Comparison of ENCODE assay signal across 30 cellular contexts in the genomic region with DNA sequence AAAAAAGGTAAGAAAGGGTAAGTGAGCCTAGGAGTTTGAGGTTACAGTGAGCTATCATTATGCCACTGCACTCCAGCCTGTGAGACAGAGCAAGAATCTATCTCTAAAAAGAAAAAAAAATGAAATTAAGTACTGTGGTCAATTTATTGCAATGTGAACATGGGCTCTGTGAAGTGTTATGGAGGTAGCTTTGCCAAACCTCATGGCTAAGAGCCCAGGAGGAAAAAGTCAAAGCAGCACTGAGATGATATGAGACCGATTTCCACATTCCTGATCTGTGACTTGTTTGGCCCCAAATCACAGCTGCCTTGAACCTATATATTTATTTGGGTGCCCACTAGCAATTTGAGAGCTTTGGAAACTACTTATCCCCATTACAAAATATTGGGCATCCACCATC. TPM values are rescaled to one million over a fixed set of nuclear protein-coding genes. Genes with fewer than 3 reads are reported as not detected.
DNase-seq lines count a peak whose midpoint lies in the region; ATAC-seq and TF ChIP-seq lines count a peak whose summit lies in the region.
"Had no signal": no experiment of that assay in that cellular context is flagged by ENCODE, and none has a peak within 500 bp of the region (broad histone marks: within the 10 kb centered on the region; RNA-seq: fewer than 3 reads in every experiment).

No MANE protein-coding gene starts in this region.

- intact Hi-C loops in PC-3 (cut with micrococcal nuclease) = loop anchor here (1.0 to 2.0 kb wide), 2 partner anchors 23 to 29 kb away; partner anchors contain the start of gene TMEM135
- intact Hi-C loops in CD4-positive, alpha-beta memory T cell (cut with micrococcal nuclease) = no loop called here

- H3K27me3 ChIP-seq in PC-3 (ENCODE audit: low read length) (no peaks in the 10 kb centered on the region), subcutaneous abdominal adipose tissue (ENCODE audit: control insufficient read depth in 5 of 5, insufficient read depth in 4 of 5, low read length in 5 of 5) (no peaks in the 10 kb centered on the region), smooth muscle cell (ENCODE audit: low read depth) (no peaks in the 10 kb centered on the region)
- H3K27me3 ChIP-seq in CD4-positive, alpha-beta memory T cell (ENCODE audit: insufficient read depth, low read length) = no peaks in the 10 kb centered on the region
- H3K27me3 ChIP-seq: BLaER1 treated with 17β-estradiol and CSF1 and Interleukin-3, amounts not matched to agents 10 nM and 100 nM; esophagus squamous epithelium; heart right ventricle had no signal

- no peaks in the 10 kb centered on the region for H3K36me3 Mint-ChIP-seq in CD4-positive, alpha-beta memory T cell
- no peaks in the 10 kb centered on the region for H3K36me3 Mint-ChIP-seq in mesothelial cell of epicardium
- H3K36me3 Mint-ChIP-seq: naive thymus-derived CD4-positive, alpha-beta T cell; stimulated activated memory B cell treated with anti-CD40 and anti-IgM and Interleukin-4, amounts not matched to agents 10 μg/mL and 1 μg/mL and 100 μg/mL, for 72 hours had no signal

- H3K36me3 ChIP-seq in PC-3 (ENCODE audit: low read depth, low read length) (no peaks in the 10 kb centered on the region), subcutaneous abdominal adipose tissue (ENCODE audit: control insufficient read depth in 5 of 5, insufficient read depth in 5 of 5, low read length in 5 of 5) (no peaks in the 10 kb centered on the region), smooth muscle cell (ENCODE audit: low read depth) (no peaks in the 10 kb centered on the region)
- no peaks in the 10 kb centered on the region for H3K36me3 ChIP-seq in CD4-positive, alpha-beta memory T cell (ENCODE audit: insufficient read depth, low read length)
- H3K36me3 ChIP-seq: BLaER1 treated with 17β-estradiol and CSF1 and Interleukin-3, amounts not matched to agents 10 nM and 100 nM; esophagus squamous epithelium; heart right ventricle; thoracic aorta had no signal

- H3K79me2 ChIP-seq in PC-3 (ENCODE audit: low read length) = no peaks in the 10 kb centered on the region
- no peaks in the 10 kb centered on the region for H3K79me2 ChIP-seq in smooth muscle cell (ENCODE audit: low read depth)

- no peak for ATAC-seq in PC-3
- ATAC-seq: left colon; naive thymus-derived CD4-positive, alpha-beta T cell; stimulated activated memory B cell treated with anti-CD40 and anti-IgM and Interleukin-4, amounts not matched to agents 10 μg/mL and 1 μg/mL and 100 μg/mL, for 72 hours had no signal

- H3K27ac Mint-ChIP-seq in CD4-positive, alpha-beta memory T cell = no peak overlapping the region
- no peak overlapping the region for H3K27ac Mint-ChIP-seq in mesothelial cell of epicardium
- H3K27ac Mint-ChIP-seq: activated CD4-positive, alpha-beta T cell treated with anti-CD3 and anti-CD28 coated beads, Interleukin-2, amount 10 ng/mL, durations not matched to agents 7 days and 5 days; naive thymus-derived CD4-positive, alpha-beta T cell; stimulated activated memory B cell treated with anti-CD40 and anti-IgM and Interleukin-4, amounts not matched to agents 10 μg/mL and 1 μg/mL and 100 μg/mL, for 72 hours; T-helper 2 cell treated with Interferon-gamma antibody and Interleukin-4, amounts not matched to agents 5 μg/mL and 100 μg/mL, for 36 hours had no signal

- no peaks in the 10 kb centered on the region for H3K27me3 Mint-ChIP-seq in CD4-positive, alpha-beta memory T cell
- H3K27me3 Mint-ChIP-seq in mesothelial cell of epicardium (ENCODE audit: low read depth) = no peaks in the 10 kb centered on the region

- POLR2A ChIA-PET in PC-3 (lab: Charles Lee; ENCODE audit: unreplicated experiment) = interaction anchor here (0.5 kb wide), 1 partner anchor 301 kb away, joined by 3 read pairs; no protein-coding TSS in a partner anchor
- POLR2A ChIA-PET in CD4-positive, alpha-beta memory T cell (lab: Charles Lee; ENCODE audit: partially characterized antibody) = no interaction called here

- peak; percentile 22 for DNase-seq in EL
- peak; percentile 31 for DNase-seq in PC-3
- DNase-seq in fibroblast of gingiva (ENCODE audit: low read depth) = peak; percentile 69
- DNase-seq in CD4-positive, alpha-beta memory T cell = no peak
- DNase-seq in smooth muscle cell (lab: John Stamatoyannopoulos, UW; ENCODE audit: unreplicated experiment) = no peak
- no peak for DNase-seq in mesothelial cell of epicardium (ENCODE audit: low spot score in 2 of 2, unreplicated experiment in 2 of 2)
- DNase-seq: activated CD4-positive, alpha-beta T cell treated with anti-CD3 and anti-CD28 coated beads, Interleukin-2, amount 10 ng/mL, durations not matched to agents 7 days and 5 days; activated naive CD4-positive, alpha-beta T cell; activated T-cell treated with anti-CD3 and anti-CD28 coated beads, Interleukin-2, amount 50 U/mL, for 48 hours; amniotic stem cell; DND-41; esophagus squamous epithelium; heart right ventricle; Kasumi-1; left colon; mesendoderm; naive thymus-derived CD4-positive, alpha-beta T cell; NCI-H1048; NCI-H1694 treated with DMSO at 0.1 percent for 48 hours; NCI-H69; occipital lobe; RPMI8226; small intestine; stimulated activated CD4-positive, alpha-beta T cell treated with anti-CD3 and anti-CD28 coated beads, Interleukin-4, amount 100 ng/mL, for 1 hour had no signal

- H3K9me3 ChIP-seq in PC-3 (ENCODE audit: low read length) = no peaks in the 10 kb centered on the region
- H3K9me3 ChIP-seq in subcutaneous abdominal adipose tissue (ENCODE audit: control insufficient read depth in 5 of 5, low read length in 5 of 5) = no peaks in the 10 kb centered on the region
- H3K9me3 ChIP-seq in CD4-positive, alpha-beta memory T cell (ENCODE audit: control insufficient read depth in 1 of 2, low read length in 2 of 2) = no peaks in the 10 kb centered on the region
- H3K9me3 ChIP-seq in smooth muscle cell (replicated peaks; ENCODE audit: low read depth) = no peaks in the 10 kb centered on the region
- H3K9me3 ChIP-seq: BLaER1 treated with 17β-estradiol and CSF1 and Interleukin-3, amounts not matched to agents 10 nM and 100 nM; esophagus squamous epithelium; heart right ventricle; thoracic aorta had no signal

- peaks cover 0 to 5% (median under 1%) of the 10 kb centered on the region in 4 donors for H3K4me1 Mint-ChIP-seq in CD4-positive, alpha-beta memory T cell
- H3K4me1 Mint-ChIP-seq in mesothelial cell of epicardium = no peaks in the 10 kb centered on the region
- H3K4me1 Mint-ChIP-seq: activated CD4-positive, alpha-beta T cell treated with anti-CD3 and anti-CD28 coated beads, Interleukin-2, amount 10 ng/mL, durations not matched to agents 7 days and 5 days; stimulated activated memory B cell treated with anti-CD40 and anti-IgM and Interleukin-4, amounts not matched to agents 10 μg/mL and 1 μg/mL and 100 μg/mL, for 72 hours had no signal

- H3K9ac ChIP-seq in PC-3 (ENCODE audit: low read length) (no peak overlapping the region), subcutaneous abdominal adipose tissue (ENCODE audit: low read length in 5 of 5) (no peak overlapping the region), smooth muscle cell (ENCODE audit: low read depth) (no peak overlapping the region)
- H3K9ac ChIP-seq: BLaER1 treated with 17β-estradiol and CSF1 and Interleukin-3, amounts not matched to agents 10 nM and 100 nM had no signal

- H2AFZ ChIP-seq in PC-3 (ENCODE audit: low read length) (no peak overlapping the region), smooth muscle cell (ENCODE audit: low read depth) (no peak overlapping the region)

- H3K27ac ChIP-seq in PC-3 (ENCODE audit: low read length) (no peak overlapping the region), subcutaneous abdominal adipose tissue (ENCODE audit: low read depth, low read length) (peak overlapping the region; percentile 67), smooth muscle cell (ENCODE audit: low read depth) (no peak overlapping the region)
- H3K27ac ChIP-seq in CD4-positive, alpha-beta memory T cell (ENCODE audit: low read depth, low read length) = no peak overlapping the region
- H3K27ac ChIP-seq: BLaER1 treated with 17β-estradiol and CSF1 and Interleukin-3, amounts not matched to agents 10 nM and 100 nM; esophagus squamous epithelium; heart right ventricle; HL-60; thoracic aorta had no signal

- H4K20me1 ChIP-seq in PC-3 (ENCODE audit: low read length) (no peaks in the 10 kb centered on the region), smooth muscle cell (ENCODE audit: low read depth) (no peaks in the 10 kb centered on the region)
- H4K20me1 ChIP-seq: BLaER1 treated with 17β-estradiol and CSF1 and Interleukin-3, amounts not matched to agents 10 nM and 100 nM had no signal

- H3F3A ChIP-seq in PC-3 (ENCODE audit: low read length, unreplicated experiment) (no peaks in the 10 kb centered on the region), smooth muscle cell (ENCODE audit: low read depth) (no peaks in the 10 kb centered on the region)

- H3K9me2 ChIP-seq in PC-3 (replicated peaks; ENCODE audit: low read length) = no peaks in the 10 kb centered on the region

- CTCF ChIA-PET in PC-3 (lab: Charles Lee) = no interaction called here
- CTCF ChIA-PET in CD4-positive, alpha-beta memory T cell (lab: Charles Lee; ENCODE audit: partially characterized antibody) = no interaction called here

- BruUV-seq in PC-3 (replicated peaks; lab: Mats Ljungman, UMichigan) = no TSS peak

- no peaks in the 10 kb centered on the region for H3K9me3 Mint-ChIP-seq in CD4-positive, alpha-beta memory T cell
- no peaks in the 10 kb centered on the region for H3K9me3 Mint-ChIP-seq in mesothelial cell of epicardium
- H3K9me3 Mint-ChIP-seq: activated CD4-positive, alpha-beta T cell treated with anti-CD3 and anti-CD28 coated beads, Interleukin-2, amount 10 ng/mL, durations not matched to agents 7 days and 5 days; naive thymus-derived CD4-positive, alpha-beta T cell; T-helper 2 cell treated with Interferon-gamma antibody and Interleukin-4, amounts not matched to agents 5 μg/mL and 100 μg/mL, for 36 hours had no signal

- 93% methylated on average over 1 of the region's 1 CpG for WGBS in smooth muscle cell (ENCODE audit: low lambda C conversion rate)

- no peak overlapping the region for H3K4me2 ChIP-seq in PC-3 (ENCODE audit: low read length)
- H3K4me2 ChIP-seq in smooth muscle cell = no peak overlapping the region
- H3K4me2 ChIP-seq: BLaER1 treated with 17β-estradiol and CSF1 and Interleukin-3, amounts not matched to agents 10 nM and 100 nM had no signal

- H3K4me1 ChIP-seq in PC-3 (ENCODE audit: insufficient read depth, low read length) (peaks cover 31% of the 10 kb centered on the region), subcutaneous abdominal adipose tissue (ENCODE audit: control insufficient read depth in 5 of 5, insufficient read depth in 5 of 5, low read length in 5 of 5) (peaks cover 0 to 28% (median 11%) of the 10 kb centered on the region in 5 donors), smooth muscle cell (ENCODE audit: low read depth) (no peaks in the 10 kb centered on the region)
- no peaks in the 10 kb centered on the region for H3K4me1 ChIP-seq in CD4-positive, alpha-beta memory T cell (ENCODE audit: insufficient read depth, low read length)
- H3K4me1 ChIP-seq: BLaER1 treated with 17β-estradiol and CSF1 and Interleukin-3, amounts not matched to agents 10 nM and 100 nM had no signal

- H3K4me3 ChIP-seq in PC-3 (ENCODE audit: low read length) (no peak overlapping the region), subcutaneous abdominal adipose tissue (ENCODE audit: low read depth in 1 of 5, low read length in 5 of 5) (no peak overlapping the region), smooth muscle cell (no peak overlapping the region)
- H3K4me3 ChIP-seq in CD4-positive, alpha-beta memory T cell (ENCODE audit: low read length in 2 of 2) = no peak overlapping the region
- H3K4me3 ChIP-seq: BLaER1 treated with 17β-estradiol and CSF1 and Interleukin-3, amounts not matched to agents 10 nM and 100 nM; esophagus squamous epithelium; heart right ventricle; thoracic aorta had no signal

- no peak overlapping the region for H3K4me3 Mint-ChIP-seq in CD4-positive, alpha-beta memory T cell
- H3K4me3 Mint-ChIP-seq in mesothelial cell of epicardium = no peak overlapping the region
- H3K4me3 Mint-ChIP-seq: activated CD4-positive, alpha-beta T cell treated with anti-CD3 and anti-CD28 coated beads, Interleukin-2, amount 10 ng/mL, durations not matched to agents 7 days and 5 days; naive thymus-derived CD4-positive, alpha-beta T cell; stimulated activated memory B cell treated with anti-CD40 and anti-IgM and Interleukin-4, amounts not matched to agents 10 μg/mL and 1 μg/mL and 100 μg/mL, for 72 hours; T-helper 2 cell treated with Interferon-gamma antibody and Interleukin-4, amounts not matched to agents 5 μg/mL and 100 μg/mL, for 36 hours had no signal

- no peak for TF ChIP-seq CTCF in PC-3 (conservative IDR thresholded peaks at IDR 0.05; ENCODE audit: low read depth, low read length)
- no peak for TF ChIP-seq CTCF in smooth muscle cell (IDR thresholded peaks at IDR 0.05; ENCODE audit: borderline replicate concordance, insufficient read depth, poor library complexity, severe bottlenecking)
- no peak for TF ChIP-seq CTCF in mesothelial cell of epicardium (IDR thresholded peaks at IDR 0.05; ENCODE audit: unreplicated experiment)

RNA-seq across cellular contexts. Expression of gene TMEM135, which starts 29.8 kb away (rescaled TPM):
- total RNA-seq in PC-3 (2014; rRNA removed) (14.0 and 20.2 TPM in 2 replicates), smooth muscle cell (21.7 and 32.3 TPM in 2 replicates), mesothelial cell of epicardium (36.0 to 42.6 TPM (median 39.9 TPM) in 3 replicates)
- total RNA-seq in CD4-positive, alpha-beta memory T cell = 10 to 100 TPM in 1 of 2 experiments, 1 to 10 TPM in 1; 9.1 to 11.2 TPM
- polyA plus RNA-seq in CD4-positive, alpha-beta memory T cell = 10 to 100 TPM in 1 of 2 donors, 1 to 10 TPM in 1; 6.6 to 12.4 TPM
- 12.4 and 12.6 TPM in 2 replicates for polyA plus RNA-seq in smooth muscle cell

RNA-seq across cellular contexts. Expression of gene FZD4, which starts 52.7 kb away (rescaled TPM):
- total RNA-seq in PC-3 (2014; rRNA removed) (17.3 and 17.7 TPM in 2 replicates), smooth muscle cell (5.8 and 6.6 TPM in 2 replicates), mesothelial cell of epicardium (20.1 to 22.5 TPM (median 20.7 TPM) in 3 replicates)
- under 1 TPM; 0.03 to 0.06 TPM for total RNA-seq in CD4-positive, alpha-beta memory T cell
- not detected for polyA plus RNA-seq in CD4-positive, alpha-beta memory T cell
- 1.8 and 2.8 TPM in 2 replicates for polyA plus RNA-seq in smooth muscle cell
- total RNA-seq: naive thymus-derived CD4-positive, alpha-beta T cell had no signal
- polyA plus RNA-seq: naive thymus-derived CD4-positive, alpha-beta T cell had no signal

Comparison
In these comparisons a context has a peak if more than half of its experiments do, and no peak if none do; other contexts are left out.
1. DNase-seq: peak in EL (single experiment), PC-3 (single experiment) and fibroblast of gingiva (single experiment); none in CD4-positive, alpha-beta memory T cell (0 of 5), smooth muscle cell (single experiment) and mesothelial cell of epicardium (0 of 2).